Comparison of ENCODE assay signal across 1 cellular context in the genomic region with DNA sequence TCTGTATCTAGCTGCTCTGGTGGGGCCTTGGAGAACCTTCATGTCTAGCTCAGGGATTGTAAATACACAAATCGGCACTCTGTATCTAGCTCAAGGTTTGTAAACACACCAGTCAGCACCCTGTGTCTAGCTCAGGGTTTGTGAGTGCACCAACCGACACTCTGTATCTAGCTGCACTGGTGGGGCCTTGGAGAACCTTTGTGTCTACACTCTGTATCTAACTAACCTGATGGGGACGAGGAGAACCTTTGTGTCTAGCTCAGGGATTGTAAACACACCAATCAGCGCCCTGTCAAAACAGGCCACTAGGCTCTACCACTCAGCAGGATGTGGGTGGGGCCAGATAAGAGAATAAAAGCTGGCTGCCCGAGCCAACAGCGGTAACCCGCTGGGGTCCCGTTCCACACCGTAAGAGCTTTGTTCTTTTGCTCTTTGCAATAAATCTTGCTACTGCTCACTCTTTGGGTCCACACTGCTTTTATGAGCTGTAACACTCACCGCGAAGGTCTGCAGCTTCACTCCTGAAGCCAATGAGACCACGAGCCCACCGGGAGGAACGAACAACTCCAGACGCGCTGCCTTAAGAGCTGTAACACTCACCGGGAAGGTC. TPM values are rescaled to one million over a fixed set of nuclear protein-coding genes. Genes with fewer than 3 reads are reported as not detected.
"Had no signal": no experiment of that assay in that cellular context is flagged by ENCODE, and none has a peak within 500 bp of the region (broad histone marks: within the 10 kb centered on the region; RNA-seq: fewer than 3 reads in every experiment).

No MANE protein-coding gene starts in this region.

RNA-seq across cellular contexts. Expression of a gene that starts 19.9 kb away (rescaled TPM):
- total RNA-seq: ascending aorta had no signal
